ENCODE assay signal across 8 cellular contexts in the genomic region with DNA sequence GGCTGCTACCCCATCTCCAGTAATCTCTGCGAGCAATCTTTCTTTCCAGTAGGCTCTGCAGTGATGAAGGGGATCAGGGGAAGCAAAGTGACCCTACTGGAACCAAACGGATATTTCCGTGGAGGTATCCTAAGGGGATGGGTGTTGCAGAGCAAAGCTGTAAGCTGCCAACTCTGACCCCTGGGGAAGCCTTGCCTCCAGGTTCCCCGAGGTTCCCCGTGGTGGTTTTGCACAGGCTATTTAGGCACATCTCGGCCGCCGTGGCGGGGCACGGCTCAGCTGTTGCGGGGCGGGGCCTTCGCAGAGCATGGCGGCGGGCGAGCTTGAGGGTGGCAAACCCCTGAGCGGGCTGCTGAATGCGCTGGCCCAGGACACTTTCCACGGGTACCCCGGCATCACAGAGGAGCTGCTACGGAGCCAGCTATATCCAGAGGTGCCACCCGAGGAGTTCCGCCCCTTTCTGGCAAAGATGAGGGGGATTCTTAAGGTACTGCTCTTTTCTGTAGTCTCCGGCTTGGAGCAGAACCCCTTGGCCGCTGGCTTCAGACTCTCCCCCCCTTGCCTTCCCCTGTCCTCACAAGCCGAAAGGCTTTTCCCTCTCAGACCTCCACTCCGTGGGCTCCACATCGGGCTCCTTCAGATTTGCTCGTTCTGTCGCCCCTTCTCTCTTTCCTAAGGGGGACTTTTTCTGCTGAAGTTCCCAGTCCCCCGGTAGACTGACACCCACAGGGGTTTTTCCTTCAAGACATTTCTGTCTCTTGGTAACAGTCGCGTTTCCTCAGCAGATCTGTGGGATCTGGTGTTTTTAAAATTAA. TPM values are rescaled to one million over a fixed set of nuclear protein-coding genes. Genes with fewer than 3 reads are reported as not detected.
A peak's percentile ranks its signal among the peaks of the same experiment; 100 is the strongest.
DNase-seq lines count a peak whose midpoint lies in the region; ATAC-seq and TF ChIP-seq lines count a peak whose summit lies in the region.

Gene COMMD1, plus strand, starts transcription at position 303 of the 815 bp plus-strand sequence. Its CDS starts 5 bp downstream, at position 308.

- no peaks in the 10 kb centered on the region for H3K36me3 ChIP-seq in colonic mucosa

- no peak for TF ChIP-seq CTCF in AG09309 (IDR thresholded peaks at IDR 0.05; ENCODE audit: control insufficient read depth, insufficient read depth, low read depth, low read length, missing control alignments)
- TF ChIP-seq CTCF in colonic mucosa (IDR thresholded peaks at IDR 0.05), result no peak

- no peaks in the 10 kb centered on the region for H3K9me3 ChIP-seq in colonic mucosa

- peaks cover 10% of the 10 kb centered on the region for H3K4me1 Mint-ChIP-seq in activated CD4-positive, alpha-beta T cell treated with anti-CD3 and anti-CD28 coated beads, Interleukin-2, amount 10 ng/mL, durations not matched to agents 24 days and 14 days

- H3K4me1 ChIP-seq in colonic mucosa, result peaks cover 4% of the 10 kb centered on the region

- no peak for DNase-seq in AG09309 (ENCODE audit: low read depth)
- DNase-seq in NCI-H510A (lab: John Stamatoyannopoulos, UW), result peak; percentile 72
- peak; percentile 95 for DNase-seq in activated CD4-positive, alpha-beta T cell treated with anti-CD3 and anti-CD28 coated beads, Interleukin-2, amount 10 ng/mL, durations not matched to agents 24 days and 14 days
- peak; percentile 89 for DNase-seq in colonic mucosa
- peak; percentile 88 for DNase-seq in left lobe of liver (ENCODE audit: low spot score)
- peak; percentile 71 for DNase-seq in stimulated activated CD4-positive, alpha-beta T cell treated with anti-CD3 and anti-CD28 coated beads, Interleukin-2, amount 100 ng/mL, for 4 hours (ENCODE audit: low read depth)

- no peaks in the 10 kb centered on the region for H3K9me3 Mint-ChIP-seq in activated CD4-positive, alpha-beta T cell treated with anti-CD3 and anti-CD28 coated beads, Interleukin-2, amount 10 ng/mL, durations not matched to agents 24 days and 14 days

- H3K36me3 Mint-ChIP-seq in activated CD4-positive, alpha-beta T cell treated with anti-CD3 and anti-CD28 coated beads, Interleukin-2, amount 10 ng/mL, durations not matched to agents 24 days and 14 days (ENCODE audit: low read depth), result no peaks in the 10 kb centered on the region

- peak within 1 kb of the TSS; percentile 77 for H3K4me3 ChIP-seq in AG09309 (ENCODE audit: control insufficient read depth, low read depth, low read length)
- H3K4me3 ChIP-seq in colonic mucosa, result peak within 1 kb of the TSS; percentile 67

- no peaks in the 10 kb centered on the region for H3K27me3 Mint-ChIP-seq in activated CD4-positive, alpha-beta T cell treated with anti-CD3 and anti-CD28 coated beads, Interleukin-2, amount 10 ng/mL, durations not matched to agents 24 days and 14 days

- no peak within 1 kb of the TSS for H3K27ac ChIP-seq in colonic mucosa

- H3K9ac ChIP-seq in colonic mucosa (ENCODE audit: low read depth in 2 of 2, low read length in 2 of 2), result peak within 1 kb of the TSS; percentile 72 to 91

- peak within 1 kb of the TSS; percentile 82 for H3K27ac Mint-ChIP-seq in activated CD4-positive, alpha-beta T cell treated with anti-CD3 and anti-CD28 coated beads, Interleukin-2, amount 10 ng/mL, durations not matched to agents 24 days and 14 days

- H3K4me3 Mint-ChIP-seq in activated CD4-positive, alpha-beta T cell treated with anti-CD3 and anti-CD28 coated beads, Interleukin-2, amount 10 ng/mL, durations not matched to agents 24 days and 14 days, result peak within 1 kb of the TSS; percentile 89

- no peaks in the 10 kb centered on the region for H3K27me3 ChIP-seq in colonic mucosa

- ATAC-seq in GM18909 (IDR thresholded peaks at IDR 0.05; ENCODE audit: poor library complexity, unreplicated experiment) (peak; percentile 99), HG03139 (IDR thresholded peaks at IDR 0.05; ENCODE audit: unreplicated experiment) (peak; percentile 98), left lobe of liver (peak; percentile 98)

- intact Hi-C loops in activated CD4-positive, alpha-beta T cell treated with anti-CD3 and anti-CD28 coated beads, Interleukin-2, amount 10 ng/mL, durations not matched to agents 24 days and 14 days (cut with micrococcal nuclease), result loop anchor here (1.0 to 5.0 kb wide), 4 partner anchors 17 to 402 kb away; partner anchors contain the start of genes B3GNT2, CCT4 and FAM161A
- intact Hi-C loops in colonic mucosa (cut with DNase I), result no loop called here

RNA-seq across cellular contexts. Expression of gene COMMD1, which starts in this region (rescaled TPM):
- total RNA-seq in activated CD4-positive, alpha-beta T cell treated with anti-CD3 and anti-CD28 coated beads, Interleukin-2, amount 10 ng/mL, durations not matched to agents 24 days and 14 days, result 27.2 and 27.6 TPM in 2 replicates
- total RNA-seq in colonic mucosa, result 10 to 100 TPM; 22.2 to 24.4 TPM
- 16.5 TPM for total RNA-seq in left lobe of liver
